Comparison of ENCODE assay signal across 8 cellular contexts in the genomic region with DNA sequence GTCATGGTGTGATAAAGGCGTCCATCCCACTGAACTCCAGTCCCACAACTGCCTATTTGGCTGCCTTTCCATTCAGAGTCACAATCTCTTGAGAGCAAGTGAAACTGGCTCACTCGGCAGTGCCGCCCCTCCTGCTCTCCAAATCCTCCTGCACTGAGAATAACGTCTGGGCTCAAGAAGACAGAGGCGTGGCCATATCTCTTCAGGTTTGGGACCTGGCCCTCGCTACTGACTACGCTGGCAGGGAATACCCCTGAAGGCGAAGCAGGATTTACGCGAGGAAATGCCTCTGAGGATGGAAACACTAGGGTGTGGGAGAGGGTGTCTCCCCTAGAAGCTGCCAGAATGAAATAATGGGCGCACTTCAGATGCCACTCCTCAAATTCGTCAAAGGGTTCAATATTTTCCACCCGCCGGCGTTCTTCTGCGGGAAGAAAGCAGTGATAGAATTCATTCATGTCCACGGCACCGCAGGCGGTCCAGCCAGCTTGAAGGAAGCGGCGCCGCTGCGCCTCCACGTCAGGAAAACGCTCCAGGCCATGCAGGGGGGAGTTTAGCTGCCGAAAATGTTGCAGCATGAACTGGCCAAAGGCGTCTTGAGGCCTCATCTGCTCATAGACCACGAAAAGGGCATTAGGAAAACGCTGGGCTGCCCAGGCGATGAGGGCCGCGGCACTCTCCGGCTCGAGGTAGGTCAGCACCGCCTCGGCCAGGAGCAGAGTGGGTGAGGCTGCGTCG. TPM values are rescaled to one million over a fixed set of nuclear protein-coding genes. Genes with fewer than 3 reads are reported as not detected.
DNase-seq lines count a peak whose midpoint lies in the region; ATAC-seq and TF ChIP-seq lines count a peak whose summit lies in the region.

No MANE protein-coding gene starts in this region.

- peak; percentile 20 to 58 for DNase-seq in NCI-H2081 (lab: John Stamatoyannopoulos, UW)
- DNase-seq in NCI-H2081 treated with DMSO at 0.1 percent for 48 hours (lab: John Stamatoyannopoulos, UW) = no peak
- no peak for DNase-seq in SJCRH30
- peak; percentile 61 for DNase-seq in midbrain (lab: John Stamatoyannopoulos, UW)
- DNase-seq in tibial nerve (ENCODE audit: low spot score in 2 of 2) = no peak

- TF ChIP-seq POLR2A in tibial nerve (IDR thresholded peaks at IDR 0.05) = no peak

- ATAC-seq in GM19452 (IDR thresholded peaks at IDR 0.05; ENCODE audit: unreplicated experiment) (no peak), HG03039 (IDR thresholded peaks at IDR 0.05; ENCODE audit: unreplicated experiment) (no peak)

- H3K27ac ChIP-seq in SJCRH30 (peak overlapping the region; percentile 91), ectodermal cell (ENCODE audit: insufficient read depth, low read depth, low read length, poor library complexity, severe bottlenecking) (peak overlapping the region; percentile 91), tibial nerve (peak overlapping the region; percentile 83 to 97 (median 94))

- H3K36me3 ChIP-seq in SJCRH30 = peaks cover 20% of the 10 kb centered on the region
- H3K36me3 ChIP-seq in ectodermal cell (ENCODE audit: control insufficient read depth, insufficient read depth, low read length) = no peaks in the 10 kb centered on the region
- peaks cover 0 to 14% (median 0%) of the 10 kb centered on the region in 3 donors for H3K36me3 ChIP-seq in tibial nerve

- H3K4me3 ChIP-seq in SJCRH30 = peak overlapping the region; percentile 81
- peak overlapping the region; percentile 89 for H3K4me3 ChIP-seq in ectodermal cell (ENCODE audit: insufficient read depth, low read depth, low read length)
- H3K4me3 ChIP-seq in tibial nerve = peak overlapping the region; percentile 76 to 95 (median 77)

- H3K27me3 ChIP-seq in SJCRH30 (no peaks in the 10 kb centered on the region), ectodermal cell (ENCODE audit: control insufficient read depth, insufficient read depth, low read length, poor library complexity, severe bottlenecking) (no peaks in the 10 kb centered on the region), tibial nerve (no peaks in the 10 kb centered on the region)

- H3K4me1 ChIP-seq in SJCRH30 (no peaks in the 10 kb centered on the region), ectodermal cell (ENCODE audit: control insufficient read depth, insufficient read depth, low read length) (peaks cover 4% of the 10 kb centered on the region), tibial nerve (peaks cover 0 to 36% (median 21%) of the 10 kb centered on the region in 4 donors)

- WGBS in ectodermal cell, 2 experiments = 19 to 20% methylated on average over 38 of the region's 38 CpGs
- 6 to 14% methylated on average over 36 to 38 of the region's 38 CpGs for WGBS in tibial nerve, 2 donors

- TF ChIP-seq CTCF in tibial nerve (IDR thresholded peaks at IDR 0.05) = no peak

- TF ChIP-seq EP300 in tibial nerve (IDR thresholded peaks at IDR 0.05) = no peak

- no peaks in the 10 kb centered on the region for H3K9me3 ChIP-seq in SJCRH30 (replicated peaks)
- no peaks in the 10 kb centered on the region for H3K9me3 ChIP-seq in ectodermal cell (ENCODE audit: control insufficient read depth, low read length)
- no peaks in the 10 kb centered on the region for H3K9me3 ChIP-seq in tibial nerve

RNA-seq across cellular contexts. Expression of a gene that starts 1.0 kb away (rescaled TPM):
- total RNA-seq in SJCRH30 (2014; rRNA removed; shearing (Covaris generic)) = 17.4 and 18.5 TPM in 2 replicates
- polyA plus RNA-seq in ectodermal cell (2013, experiment 1 of 4) = 16.0 TPM
- 21.3 TPM for polyA plus RNA-seq in ectodermal cell (2013, experiment 2 of 4)
- polyA plus RNA-seq in ectodermal cell (2013, experiment 3 of 4) = 12.4 TPM
- polyA plus RNA-seq in ectodermal cell (2013, experiment 4 of 4) = 12.7 TPM
- 10 to 100 TPM in 2 of 4 donors, 1 to 10 TPM in 2; 4.0 to 14.4 (median 9.8) TPM for total RNA-seq in tibial nerve

RNA-seq across cellular contexts. Expression of a gene that starts 27.3 kb away (rescaled TPM):
- not detected in 2 replicates for total RNA-seq in SJCRH30 (2014; rRNA removed; shearing (Covaris generic))
- polyA plus RNA-seq in ectodermal cell (2013, experiment 1 of 4) = not detected
- not detected for polyA plus RNA-seq in ectodermal cell (2013, experiment 2 of 4)
- not detected for polyA plus RNA-seq in ectodermal cell (2013, experiment 3 of 4)
- not detected for polyA plus RNA-seq in ectodermal cell (2013, experiment 4 of 4)
- total RNA-seq in tibial nerve = not detected

RNA-seq across cellular contexts. Expression of a gene that starts 41.5 kb away (rescaled TPM):
- total RNA-seq in SJCRH30 (2014; rRNA removed; shearing (Covaris generic)) = 27.8 and 30.8 TPM in 2 replicates
- polyA plus RNA-seq in ectodermal cell (2013, experiment 1 of 4) = 51.2 TPM
- 51.0 TPM for polyA plus RNA-seq in ectodermal cell (2013, experiment 2 of 4)
- polyA plus RNA-seq in ectodermal cell (2013, experiment 3 of 4) = 32.5 TPM
- polyA plus RNA-seq in ectodermal cell (2013, experiment 4 of 4) = 42.0 TPM
- 10 to 100 TPM; 27.0 to 48.0 (median 31.6) TPM for total RNA-seq in tibial nerve

RNA-seq across cellular contexts. Expression of a gene that starts 41.5 kb away (rescaled TPM):
- 16.2 and 20.3 TPM in 2 replicates for total RNA-seq in SJCRH30 (2014; rRNA removed; shearing (Covaris generic))
- polyA plus RNA-seq in ectodermal cell (2013, experiment 1 of 4) = 24.6 TPM
- polyA plus RNA-seq in ectodermal cell (2013, experiment 2 of 4) = 25.7 TPM
- polyA plus RNA-seq in ectodermal cell (2013, experiment 3 of 4) = 22.3 TPM
- 19.7 TPM for polyA plus RNA-seq in ectodermal cell (2013, experiment 4 of 4)
- 10 to 100 TPM; 11.8 to 17.5 (median 14.3) TPM for total RNA-seq in tibial nerve

Comparison
In these comparisons a context has a peak if more than half of its experiments do, and no peak if none do; other contexts are left out.
1. DNase-seq: peak in NCI-H2081 (2 of 2) and midbrain (single experiment); none in NCI-H2081 treated with DMSO at 0.1 percent for 48 hours (single experiment), SJCRH30 (0 of 2) and tibial nerve (0 of 2).
2. Peak in every context shown above with its lines, with median percentiles within 50 percentile points of each other: H3K27ac ChIP-seq and H3K4me3 ChIP-seq.